ENCODE assay signal across 8 cellular contexts in genomic region chr14:64504897-64505771, GRCh38. TPM values are rescaled to one million over a fixed set of nuclear protein-coding genes. Genes with fewer than 3 reads are reported as not detected.
DNase-seq lines count a peak whose midpoint lies in the region; ATAC-seq and TF ChIP-seq lines count a peak whose summit lies in the region.

No MANE protein-coding gene starts in this region.

- peak overlapping the region; percentile 57 for H2AFZ ChIP-seq in ACC112 (ENCODE audit: low read length, unreplicated experiment)

- H3K27me3 Mint-ChIP-seq in activated CD4-positive, alpha-beta memory T cell treated with anti-CD3 and anti-CD28 coated beads for 36 hours, result no peaks in the 10 kb centered on the region

- H3K4me3 ChIP-seq in ACC112 (ENCODE audit: low read depth, low read length), result peak overlapping the region; percentile 84
- H3K4me3 ChIP-seq in dorsolateral prefrontal cortex, result peak overlapping the region; percentile 60 to 98 (median 92)
- H3K4me3 ChIP-seq in right lobe of liver, result peak overlapping the region; percentile 84 to 88 (median 84)

- DNase-seq in NCI-H774 (lab: John Stamatoyannopoulos, UW), result peak; percentile 28
- peak; percentile 92 for DNase-seq in activated CD4-positive, alpha-beta memory T cell treated with anti-CD3 and anti-CD28 coated beads for 36 hours
- peak; percentile 68 to 91 (median 85) for DNase-seq in dorsolateral prefrontal cortex
- DNase-seq in right lobe of liver, result peak; percentile 89 to 93 (median 92)
- peak; percentile 80 to 82 for DNase-seq in stimulated activated CD4-positive, alpha-beta T cell treated with anti-CD3 and anti-CD28 coated beads, Interleukin-2, amount 100 ng/mL, for 48 hours

- POLR2A ChIA-PET in activated CD4-positive, alpha-beta memory T cell treated with anti-CD3 and anti-CD28 coated beads for 36 hours (lab: Charles Lee), result interaction anchor here (0.7 to 3.8 kb wide), 13 partner anchors 13 to 863 kb away, joined by 3 to 16 read pairs (median 4); partner anchors contain the start of genes AKAP5, HSPA2 and MTHFD1

- ATAC-seq in GM18909 (IDR thresholded peaks at IDR 0.05; ENCODE audit: poor library complexity, unreplicated experiment), result peak; percentile 28
- ATAC-seq in HG03442 (IDR thresholded peaks at IDR 0.05; ENCODE audit: unreplicated experiment), result peak; percentile 15
- peak; percentile 49 to 69 (median 56) for ATAC-seq in right lobe of liver

- peak; percentile 36 for TF ChIP-seq POLR2A in right lobe of liver (IDR thresholded peaks at IDR 0.05)

- H3K9me3 ChIP-seq in right lobe of liver, result no peaks in the 10 kb centered on the region

- H3K27ac ChIP-seq in ACC112 (ENCODE audit: low read depth, low read length), result peak overlapping the region; percentile 98
- peak overlapping the region; percentile 95 to 100 (median 99) for H3K27ac ChIP-seq in dorsolateral prefrontal cortex
- H3K27ac ChIP-seq in right lobe of liver, result peak overlapping the region; percentile 98 to 100 (median 98)

- peaks cover 73% of the 10 kb centered on the region for H3K79me2 ChIP-seq in ACC112 (ENCODE audit: control insufficient read depth, insufficient read depth, low read length, unreplicated experiment)

- H3K27me3 ChIP-seq in ACC112 (ENCODE audit: insufficient read depth, low read length), result no peaks in the 10 kb centered on the region
- H3K27me3 ChIP-seq in dorsolateral prefrontal cortex, result no peaks in the 10 kb centered on the region
- no peaks in the 10 kb centered on the region for H3K27me3 ChIP-seq in right lobe of liver

- H3K4me1 Mint-ChIP-seq in activated CD4-positive, alpha-beta memory T cell treated with anti-CD3 and anti-CD28 coated beads for 36 hours (ENCODE audit: low read depth), result peaks cover 53% of the 10 kb centered on the region

- no peaks in the 10 kb centered on the region for H3K9me3 Mint-ChIP-seq in activated CD4-positive, alpha-beta memory T cell treated with anti-CD3 and anti-CD28 coated beads for 36 hours

- peaks cover 20% of the 10 kb centered on the region for H3K36me3 Mint-ChIP-seq in activated CD4-positive, alpha-beta memory T cell treated with anti-CD3 and anti-CD28 coated beads for 36 hours

- 2% methylated on average over 25 of the region's 67 CpGs for WGBS in right lobe of liver (ENCODE audit: insufficient coverage, low coverage, low lambda C conversion rate, missing lambda C conversion rate)

- intact Hi-C loops in activated CD4-positive, alpha-beta memory T cell treated with anti-CD3 and anti-CD28 coated beads for 36 hours (cut with micrococcal nuclease), result loop anchor here (1.0 to 10.0 kb wide), 8 partner anchors 35 to 1030 kb away; partner anchors contain the start of genes AKAP5, CHURC1, HSPA2 and MAX
- intact Hi-C loops in dorsolateral prefrontal cortex (cut with DNase I) (loop anchor here (1.0 to 10.0 kb wide), 9 partner anchors 35 to 260 kb away; partner anchors contain the start of genes HSPA2 (in 2 of the 2), MTHFD1 (in 2 of the 2) and AKAP5 (in 1 of the 2)), right lobe of liver (cut with DNase I) (no loop called here)

- no peaks in the 10 kb centered on the region for H3K36me3 ChIP-seq in ACC112 (ENCODE audit: insufficient read depth, low read length)
- no peaks in the 10 kb centered on the region for H3K36me3 ChIP-seq in right lobe of liver

- CTCF ChIA-PET in activated CD4-positive, alpha-beta memory T cell treated with anti-CD3 and anti-CD28 coated beads for 36 hours (lab: Charles Lee), result interaction anchor here (0.8 to 1.8 kb wide), 3 partner anchors 35 to 131 kb away, joined by 3 to 5 read pairs (median 4); partner anchors contain the start of gene HSPA2

- TF ChIP-seq CTCF in dorsolateral prefrontal cortex (IDR thresholded peaks at IDR 0.05 in 54 of 56, conservative IDR thresholded peaks at IDR 0.05 in 2 of 56; ENCODE audit: low read depth in 1 of 56, partially characterized antibody in 56 of 56), result peak in 11 of 56 donors; percentile 1 to 34 (median 11)
- no peak for TF ChIP-seq CTCF in right lobe of liver (IDR thresholded peaks at IDR 0.05)

- peak overlapping the region; percentile 100 for H3K27ac Mint-ChIP-seq in activated CD4-positive, alpha-beta memory T cell treated with anti-CD3 and anti-CD28 coated beads for 36 hours

- H3K4me3 Mint-ChIP-seq in activated CD4-positive, alpha-beta memory T cell treated with anti-CD3 and anti-CD28 coated beads for 36 hours, result peak overlapping the region; percentile 83

- H3K4me1 ChIP-seq in ACC112 (ENCODE audit: control insufficient read depth, insufficient read depth, low read length, unreplicated experiment) (peaks cover 53% of the 10 kb centered on the region), right lobe of liver (peaks cover 0 to 49% (median 12%) of the 10 kb centered on the region in 4 donors)

RNA-seq across cellular contexts. Expression of gene ZBTB1, which starts 0.6 kb away (rescaled TPM):
- total RNA-seq in activated CD4-positive, alpha-beta memory T cell treated with anti-CD3 and anti-CD28 coated beads for 36 hours, result 10 to 100 TPM; 29.8 to 31.8 TPM
- total RNA-seq in dorsolateral prefrontal cortex, result 10 to 100 TPM; 24.5 to 64.0 (median 38.4) TPM
- total RNA-seq in right lobe of liver, result 10 to 100 TPM; 10.6 to 16.8 (median 14.9) TPM

RNA-seq across cellular contexts. Expression of gene ZBTB25, which starts 1.5 kb away (rescaled TPM):
- total RNA-seq in activated CD4-positive, alpha-beta memory T cell treated with anti-CD3 and anti-CD28 coated beads for 36 hours, result 10 to 100 TPM; 24.2 to 27.5 TPM
- total RNA-seq in dorsolateral prefrontal cortex, result 10 to 100 TPM; 17.5 to 36.7 (median 25.7) TPM
- 1 to 10 TPM; 5.5 to 6.2 (median 5.7) TPM for total RNA-seq in right lobe of liver

RNA-seq across cellular contexts. Expression of gene HSPA2, which starts 35.4 kb away (rescaled TPM):
- 1 to 10 TPM; 6.6 to 6.7 TPM for total RNA-seq in activated CD4-positive, alpha-beta memory T cell treated with anti-CD3 and anti-CD28 coated beads for 36 hours
- total RNA-seq in dorsolateral prefrontal cortex (100 to 1,000 TPM in 86 of 120 experiments, 10 to 100 TPM in 34; 15.2 to 536 (median 124) TPM), right lobe of liver (1 to 10 TPM; 1.2 to 9.7 (median 5.0) TPM)

RNA-seq across cellular contexts. Expression of gene AKAP5, which starts 39.8 kb away (rescaled TPM):
- total RNA-seq in activated CD4-positive, alpha-beta memory T cell treated with anti-CD3 and anti-CD28 coated beads for 36 hours, result 1 to 10 TPM in 1 of 2 experiments, under 1 TPM in 1; 0.74 to 1.1 TPM
- total RNA-seq in dorsolateral prefrontal cortex (10 to 100 TPM in 117 of 120 experiments, 1 to 10 TPM in 3; 4.0 to 42.2 (median 22.1) TPM), right lobe of liver (1 to 10 TPM in 1 of 6 experiments, under 1 TPM in 5; 0.12 to 1.0 (median 0.30) TPM)

RNA-seq across cellular contexts. Expression of gene PPP1R36, which starts 44.6 kb away (rescaled TPM):
- under 1 TPM; 0.19 to 0.31 TPM for total RNA-seq in activated CD4-positive, alpha-beta memory T cell treated with anti-CD3 and anti-CD28 coated beads for 36 hours
- total RNA-seq in dorsolateral prefrontal cortex, result 1 to 10 TPM in 102 of 120 experiments, under 1 TPM in 16, not detected in 2; 0.41 to 5.3 (median 1.7) TPM
- under 1 TPM in 2 of 6 experiments, not detected in 4; 0.16 to 0.40 TPM for total RNA-seq in right lobe of liver

Comparison
In these comparisons a context has a peak if more than half of its experiments do, and no peak if none do; other contexts are left out.
1. Peak in every context shown above with its lines: DNase-seq, ATAC-seq, H3K4me3 ChIP-seq and H3K27ac ChIP-seq.
2. DNase-seq: peak in every context shown above with its lines; median percentile 92 in activated CD4-positive, alpha-beta memory T cell treated with anti-CD3 and anti-CD28 coated beads for 36 hours; 92 in right lobe of liver; 85 in dorsolateral prefrontal cortex; 81 in stimulated activated CD4-positive, alpha-beta T cell treated with anti-CD3 and anti-CD28 coated beads, Interleukin-2, amount 100 ng/mL, for 48 hours; 28 in NCI-H774.
3. intact Hi-C loops: an anchor here in activated CD4-positive, alpha-beta memory T cell treated with anti-CD3 and anti-CD28 coated beads for 36 hours (1.0 to 10.0 kb wide) and dorsolateral prefrontal cortex (1.0 to 10.0 kb wide); none called in right lobe of liver.